ENCODE assay signal across 1 cellular context in the genomic region with DNA sequence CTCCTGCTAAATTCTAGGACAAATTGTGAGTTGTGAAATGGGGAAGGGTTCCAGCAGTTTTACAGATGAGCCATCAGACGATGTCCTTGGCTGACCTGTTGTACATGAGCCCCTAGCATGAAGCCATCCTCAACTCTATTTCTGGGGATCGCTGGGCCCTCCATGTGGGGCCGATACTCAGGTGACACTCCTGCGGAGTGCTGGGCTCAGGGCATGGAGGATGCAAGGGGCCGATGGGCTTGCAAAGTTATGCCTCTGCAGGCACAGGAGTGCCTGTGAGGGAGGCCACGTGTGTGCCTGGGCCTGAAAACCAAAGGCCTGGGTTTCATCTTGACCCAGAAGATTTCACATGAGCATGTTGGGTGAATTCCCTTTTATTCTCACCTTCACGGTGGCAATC.
TF ChIP-seq lines count a peak whose summit lies in the region.

No MANE protein-coding gene starts in this region.

TF ChIP-seq in IMR-90, 13 proteins besides CTCF, POLR2A, EP300 and RAD21 (continued from another document):
- TF ChIP-seq, protein P1, sequence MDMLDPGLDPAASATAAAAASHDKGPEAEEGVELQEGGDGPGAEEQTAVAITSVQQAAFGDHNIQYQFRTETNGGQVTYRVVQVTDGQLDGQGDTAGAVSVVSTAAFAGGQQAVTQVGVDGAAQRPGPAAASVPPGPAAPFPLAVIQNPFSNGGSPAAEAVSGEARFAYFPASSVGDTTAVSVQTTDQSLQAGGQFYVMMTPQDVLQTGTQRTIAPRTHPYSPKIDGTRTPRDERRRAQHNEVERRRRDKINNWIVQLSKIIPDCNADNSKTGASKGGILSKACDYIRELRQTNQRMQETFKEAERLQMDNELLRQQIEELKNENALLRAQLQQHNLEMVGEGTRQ (IDR thresholded peaks at IDR 0.05; ENCODE audit: low read depth, low read length) = no peak
- TF ChIP-seq RCOR1 (IDR thresholded peaks at IDR 0.05; ENCODE audit: insufficient replicate concordance, low read length) (no peak), CHD1 (IDR thresholded peaks at IDR 0.05; ENCODE audit: low read depth, low read length) (no peak), RFX5 (IDR thresholded peaks at IDR 0.05; ENCODE audit: low read depth, low read length) (no peak), CEBPB (IDR thresholded peaks at IDR 0.05; ENCODE audit: low read depth, low read length) (no peak), FOS (IDR thresholded peaks at IDR 0.05; ENCODE audit: low read depth, low read length) (no peak)
